ENCODE assay signal across 18 cellular contexts in the genomic region with DNA sequence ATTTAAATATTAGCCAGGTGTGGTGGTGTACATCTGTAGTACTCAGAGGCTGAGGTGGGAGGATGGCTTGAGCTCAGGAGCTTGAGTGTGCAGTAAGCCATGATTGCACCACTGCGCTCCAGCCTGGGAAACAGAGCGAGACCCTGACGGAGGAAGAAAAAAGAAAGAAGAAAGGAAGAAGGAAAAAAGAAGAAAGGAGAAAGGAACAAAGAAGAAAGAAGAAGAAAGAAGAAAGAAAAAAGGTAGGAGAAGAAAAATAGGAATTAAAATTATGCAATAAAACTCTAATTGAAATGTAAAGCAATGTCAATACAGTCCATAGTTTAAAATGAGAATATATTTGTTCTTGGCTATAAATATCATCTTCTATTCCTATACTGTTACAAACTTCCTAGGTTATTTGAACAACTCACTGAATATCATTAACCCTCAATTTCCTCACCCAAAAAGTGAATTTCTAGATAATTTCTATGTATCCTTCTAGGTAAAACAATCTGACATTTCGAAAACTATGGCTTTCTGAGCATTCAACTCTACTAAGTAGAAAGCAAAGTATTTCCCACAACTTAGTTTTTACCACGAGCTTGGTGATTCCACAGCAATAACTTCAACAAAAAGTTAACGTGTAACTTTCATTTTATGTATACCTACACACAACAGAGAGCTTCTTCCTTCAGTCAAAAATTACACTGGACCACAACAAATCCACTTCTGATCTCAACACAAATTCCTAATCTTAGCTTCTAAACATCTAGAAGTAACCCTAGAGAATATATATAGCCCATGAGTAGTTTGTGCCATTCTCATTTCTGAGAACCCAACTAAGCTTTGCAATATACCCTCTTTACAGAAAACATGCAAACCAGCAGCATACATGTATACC. TPM values are rescaled to one million over a fixed set of nuclear protein-coding genes. Genes with fewer than 3 reads are reported as not detected.
A peak's percentile ranks its signal among the peaks of the same experiment; 100 is the strongest.
DNase-seq lines count a peak whose midpoint lies in the region; ATAC-seq and TF ChIP-seq lines count a peak whose summit lies in the region.
"Had no signal": no experiment of that assay in that cellular context is flagged by ENCODE, and none has a peak within 500 bp of the region (broad histone marks: within the 10 kb centered on the region; RNA-seq: fewer than 3 reads in every experiment).

No MANE protein-coding gene starts in this region.

- H3K4me2 ChIP-seq in osteoblast (ENCODE audit: insufficient read depth, low read length), result no peak overlapping the region
- H3K4me2 ChIP-seq: A549 had no signal

- 88 to 95% (median 94%) methylated on average over 6 of the region's 6 CpGs for WGBS in heart left ventricle, 4 donors

- H3K9me3 Mint-ChIP-seq in activated CD8-positive, alpha-beta memory T cell treated with anti-CD3 and anti-CD28 coated beads, Interleukin-2, amount 10 ng/mL, durations not matched to agents 7 days and 5 days (ENCODE audit: low read depth), result peaks cover 4% of the 10 kb centered on the region
- H3K9me3 Mint-ChIP-seq in CD8-positive, alpha-beta memory T cell, result peaks cover 0 to 3% (median 0%) of the 10 kb centered on the region in 5 donors
- peaks cover 15% of the 10 kb centered on the region for H3K9me3 Mint-ChIP-seq in activated T-helper 2 cell treated with anti-CD3 and anti-CD28 coated beads, Interferon-gamma antibody, Interleukin-2, Interleukin-4, amounts not matched to agents 10 μg/mL and 5 μg/mL and 100 μg/mL, durations not matched to agents 14 hours and 24 hours and 36 hours

- CTCF ChIA-PET in activated CD8-positive, alpha-beta memory T cell treated with anti-CD3 and anti-CD28 coated beads, Interleukin-2, amount 10 ng/mL, durations not matched to agents 7 days and 5 days (lab: Charles Lee), result interaction anchor here (0.8 to 12.7 kb wide), 27 partner anchors 8 to 253 kb away, joined by 3 to 258 read pairs (median 7); a partner anchor contains a TSS
- CTCF ChIA-PET in CD8-positive, alpha-beta memory T cell (lab: Charles Lee), result interaction anchor here (1.1 to 8.3 kb wide), 24 partner anchors 10 to 253 kb away, joined by 3 to 144 read pairs (median 8); a partner anchor contains a TSS
- CTCF ChIA-PET in HEK293T (lab: Yijun Ruan, JAX), result interaction anchor here (0.6 kb wide), 1 partner anchor 49 kb away, joined by 3 read pairs; no protein-coding TSS in a partner anchor

- peak overlapping the region; percentile 88 for H3K27ac Mint-ChIP-seq in activated CD8-positive, alpha-beta memory T cell treated with anti-CD3 and anti-CD28 coated beads, Interleukin-2, amount 10 ng/mL, durations not matched to agents 7 days and 5 days
- peak overlapping the region; percentile 43 to 81 (median 74) for H3K27ac Mint-ChIP-seq in CD8-positive, alpha-beta memory T cell
- H3K27ac Mint-ChIP-seq in activated T-helper 2 cell treated with anti-CD3 and anti-CD28 coated beads, Interferon-gamma antibody, Interleukin-2, Interleukin-4, amounts not matched to agents 10 μg/mL and 5 μg/mL and 100 μg/mL, durations not matched to agents 14 hours and 24 hours and 36 hours, result peak overlapping the region; percentile 89

- H3K9me3 ChIP-seq in CD8-positive, alpha-beta memory T cell (ENCODE audit: low read length), result no peaks in the 10 kb centered on the region
- H3K9me3 ChIP-seq in osteoblast (ENCODE audit: low read depth, low read length) (no peaks in the 10 kb centered on the region), heart left ventricle (no peaks in the 10 kb centered on the region)
- H3K9me3 ChIP-seq: A549, spleen had no signal

- peaks cover 43% of the 10 kb centered on the region for H3K4me1 ChIP-seq in CD8-positive, alpha-beta memory T cell (ENCODE audit: insufficient read depth, low read length)
- H3K4me1 ChIP-seq in osteoblast (ENCODE audit: insufficient read depth, low read length) (peaks cover 30% of the 10 kb centered on the region), heart left ventricle (peaks cover 0 to 34% (median 17%) of the 10 kb centered on the region in 12 donors)

- H3K27ac ChIP-seq in CD8-positive, alpha-beta memory T cell (ENCODE audit: low read depth, low read length), result no peak overlapping the region
- H3K27ac ChIP-seq in osteoblast (ENCODE audit: low read depth, low read length) (peak overlapping the region; percentile 12), heart left ventricle (no peak overlapping the region)
- H3K27ac ChIP-seq: A549 had no signal

- ATAC-seq in activated CD8-positive, alpha-beta memory T cell treated with anti-CD3 and anti-CD28 coated beads, Interleukin-2, amount 10 ng/mL, durations not matched to agents 7 days and 5 days, result peak; percentile 43
- no peak for ATAC-seq in heart left ventricle
- no peak for ATAC-seq in SK-N-SH treated with all-trans-retinoic acid at 6 μM for 48 hours
- ATAC-seq: A549 had no signal

- H3K27me3 Mint-ChIP-seq in activated CD8-positive, alpha-beta memory T cell treated with anti-CD3 and anti-CD28 coated beads, Interleukin-2, amount 10 ng/mL, durations not matched to agents 7 days and 5 days, result no peaks in the 10 kb centered on the region
- peaks cover 0 to 1% of the 10 kb centered on the region in 2 donors for H3K27me3 Mint-ChIP-seq in CD8-positive, alpha-beta memory T cell
- H3K27me3 Mint-ChIP-seq in activated T-helper 2 cell treated with anti-CD3 and anti-CD28 coated beads, Interferon-gamma antibody, Interleukin-2, Interleukin-4, amounts not matched to agents 10 μg/mL and 5 μg/mL and 100 μg/mL, durations not matched to agents 14 hours and 24 hours and 36 hours (ENCODE audit: low read depth), result no peaks in the 10 kb centered on the region

- DNase-seq in activated CD8-positive, alpha-beta memory T cell treated with anti-CD3 and anti-CD28 coated beads, Interleukin-2, amount 10 ng/mL, durations not matched to agents 7 days and 5 days, result no peak
- no peak for DNase-seq in activated CD8-positive, alpha-beta memory T cell treated with anti-CD3 and anti-CD28 coated beads, Interleukin-2, amount 50 U/mL, for 48 hours
- DNase-seq in CD8-positive, alpha-beta memory T cell, result no peak
- DNase-seq in activated T-helper 2 cell treated with anti-CD3 and anti-CD28 coated beads, Interferon-gamma antibody, Interleukin-2, Interleukin-4, amounts not matched to agents 10 μg/mL and 5 μg/mL and 100 μg/mL, durations not matched to agents 14 hours and 24 hours and 36 hours (ENCODE audit: low spot score), result no peak
- DNase-seq in osteoblast (ENCODE audit: insufficient read length, low spot score, missing footprints) (no peak), heart left ventricle (no peak), HEK293T (ENCODE audit: extremely low spot score) (no peak)
- DNase-seq: activated CD4-positive, CD25-positive, alpha-beta regulatory T cell treated with anti-CD3 and anti-CD28 coated beads, Interleukin-2, amount 50 U/mL, for 72 hours; cortex of kidney; EL; mesenchymal stem cell; NCI-H187; NCI-H2227 treated with DMSO at 0.1 percent for 48 hours; NCI-H748 treated with DMSO at 0.1 percent for 48 hours; spleen; stimulated activated CD4-positive, alpha-beta T cell treated with anti-CD3 and anti-CD28 coated beads, Interleukin-4, amount 100 ng/mL, for 4 hours had no signal

- peaks cover 32% of the 10 kb centered on the region for H3K36me3 Mint-ChIP-seq in activated CD8-positive, alpha-beta memory T cell treated with anti-CD3 and anti-CD28 coated beads, Interleukin-2, amount 10 ng/mL, durations not matched to agents 7 days and 5 days
- peaks cover 4 to 6% (median 4%) of the 10 kb centered on the region in 3 donors for H3K36me3 Mint-ChIP-seq in CD8-positive, alpha-beta memory T cell
- H3K36me3 Mint-ChIP-seq in activated T-helper 2 cell treated with anti-CD3 and anti-CD28 coated beads, Interferon-gamma antibody, Interleukin-2, Interleukin-4, amounts not matched to agents 10 μg/mL and 5 μg/mL and 100 μg/mL, durations not matched to agents 14 hours and 24 hours and 36 hours (ENCODE audit: low read depth), result peaks cover 52% of the 10 kb centered on the region

- H3K36me3 ChIP-seq in CD8-positive, alpha-beta memory T cell (ENCODE audit: insufficient read depth, low read length), result no peaks in the 10 kb centered on the region
- H3K36me3 ChIP-seq in osteoblast (ENCODE audit: insufficient read depth, low read length), result no peaks in the 10 kb centered on the region
- no peaks in the 10 kb centered on the region for H3K36me3 ChIP-seq in heart left ventricle
- H3K36me3 ChIP-seq: spleen had no signal

- no peaks in the 10 kb centered on the region for H3K27me3 ChIP-seq in CD8-positive, alpha-beta memory T cell (ENCODE audit: insufficient read depth, low read length, poor library complexity, severe bottlenecking)
- H3K27me3 ChIP-seq in osteoblast (ENCODE audit: insufficient read depth, low read length) (no peaks in the 10 kb centered on the region), heart left ventricle (no peaks in the 10 kb centered on the region)
- H3K27me3 ChIP-seq: spleen had no signal

- peaks cover 21% of the 10 kb centered on the region for H4K20me1 ChIP-seq in osteoblast (ENCODE audit: insufficient read depth, low read length)

- peak overlapping the region; percentile 51 for H3K4me3 Mint-ChIP-seq in activated CD8-positive, alpha-beta memory T cell treated with anti-CD3 and anti-CD28 coated beads, Interleukin-2, amount 10 ng/mL, durations not matched to agents 7 days and 5 days
- peak overlapping the region in 6 of 7 donors; percentile 8 to 70 (median 28) for H3K4me3 Mint-ChIP-seq in CD8-positive, alpha-beta memory T cell
- peak overlapping the region; percentile 69 for H3K4me3 Mint-ChIP-seq in activated T-helper 2 cell treated with anti-CD3 and anti-CD28 coated beads, Interferon-gamma antibody, Interleukin-2, Interleukin-4, amounts not matched to agents 10 μg/mL and 5 μg/mL and 100 μg/mL, durations not matched to agents 14 hours and 24 hours and 36 hours (ENCODE audit: low read depth)

- POLR2A ChIA-PET in CD8-positive, alpha-beta memory T cell (lab: Charles Lee), result interaction anchor here (0.7 to 2.7 kb wide), 4 partner anchors 31 to 254 kb away, joined by 3 to 30 read pairs (median 4); a partner anchor contains a TSS
- POLR2A ChIA-PET in HEK293T (lab: Yijun Ruan, JAX), result no interaction called here

- intact Hi-C loops in activated T-helper 2 cell treated with anti-CD3 and anti-CD28 coated beads, Interferon-gamma antibody, Interleukin-2, Interleukin-4, amounts not matched to agents 10 μg/mL and 5 μg/mL and 100 μg/mL, durations not matched to agents 14 hours and 24 hours and 36 hours (cut with micrococcal nuclease), result loop anchor here (10.0 kb wide), 1 partner anchor 418 kb away; a partner anchor contains a TSS
- intact Hi-C loops in heart left ventricle (cut with DNase I), result loop anchor here in 2 of 10 donors (5.0 to 10.0 kb wide), 2 partner anchors 69 to 72 kb away; no protein-coding TSS in a partner anchor

- H3K4me3 ChIP-seq in CD8-positive, alpha-beta memory T cell (ENCODE audit: low read length), result no peak overlapping the region
- H3K4me3 ChIP-seq in osteoblast (ENCODE audit: insufficient read depth, low read length), result no peak overlapping the region
- no peak overlapping the region for H3K4me3 ChIP-seq in heart left ventricle
- H3K4me3 ChIP-seq: A549, spleen had no signal

- peaks cover 78% of the 10 kb centered on the region for H3K4me1 Mint-ChIP-seq in activated CD8-positive, alpha-beta memory T cell treated with anti-CD3 and anti-CD28 coated beads, Interleukin-2, amount 10 ng/mL, durations not matched to agents 7 days and 5 days
- peaks cover 68 to 82% (median 78%) of the 10 kb centered on the region in 3 donors for H3K4me1 Mint-ChIP-seq in CD8-positive, alpha-beta memory T cell
- peaks cover 73% of the 10 kb centered on the region for H3K4me1 Mint-ChIP-seq in activated T-helper 2 cell treated with anti-CD3 and anti-CD28 coated beads, Interferon-gamma antibody, Interleukin-2, Interleukin-4, amounts not matched to agents 10 μg/mL and 5 μg/mL and 100 μg/mL, durations not matched to agents 14 hours and 24 hours and 36 hours (ENCODE audit: low read depth)

- no peak for TF ChIP-seq POLR2A in heart left ventricle (IDR thresholded peaks at IDR 0.05)

- no peak overlapping the region for H2AFZ ChIP-seq in osteoblast (ENCODE audit: low read length)

- peaks cover 92% of the 10 kb centered on the region for H3K79me2 ChIP-seq in osteoblast (ENCODE audit: insufficient read depth, low read length)

- TF ChIP-seq CTCF in osteoblast (IDR thresholded peaks at IDR 0.05; ENCODE audit: extremely low read depth, low read depth, low read length), result no peak
- no peak for TF ChIP-seq CTCF in heart left ventricle (IDR thresholded peaks at IDR 0.05)

RNA-seq across cellular contexts. Expression of a gene that starts 19.7 kb away (rescaled TPM):
- 10 to 100 TPM; 77.6 to 78.4 TPM for total RNA-seq in activated CD8-positive, alpha-beta memory T cell treated with anti-CD3 and anti-CD28 coated beads, Interleukin-2, amount 10 ng/mL, durations not matched to agents 7 days and 5 days
- total RNA-seq in CD8-positive, alpha-beta memory T cell, result 10 to 100 TPM; 82.9 to 83.2 TPM
- 68.6 TPM for polyA plus RNA-seq in CD8-positive, alpha-beta memory T cell
- total RNA-seq in activated T-helper 2 cell treated with anti-CD3 and anti-CD28 coated beads, Interferon-gamma antibody, Interleukin-2, Interleukin-4, amounts not matched to agents 10 μg/mL and 5 μg/mL and 100 μg/mL, durations not matched to agents 14 hours and 24 hours and 36 hours, result 87.9 and 95.9 TPM in 2 replicates
- total RNA-seq in osteoblast (47.7 and 48.1 TPM in 2 replicates), heart left ventricle (10 to 100 TPM in 6 of 9 donors, 1 to 10 TPM in 3; 6.1 to 21.6 (median 10.9) TPM)
- polyA plus RNA-seq in heart left ventricle, result 10 to 100 TPM in 1 of 2 donors, 1 to 10 TPM in 1; 1.9 to 12.8 TPM
